ENCODE assay signal across 8 cellular contexts in genomic region chr17:40121191-40121885, GRCh38. TPM values are rescaled to one million over a fixed set of nuclear protein-coding genes. Genes with fewer than 3 reads are reported as not detected.
DNase-seq lines count a peak whose midpoint lies in the region; ATAC-seq and TF ChIP-seq lines count a peak whose summit lies in the region.

No MANE protein-coding gene starts in this region.

- intact Hi-C loops in spleen (cut with DNase I; ENCODE audit: low total_unique reads): no loop called here

- H3K36me3 ChIP-seq in kidney epithelial cell (ENCODE audit: control insufficient read depth, insufficient read depth, low read length) (no peaks in the 10 kb centered on the region), spleen (peaks cover 0 to 12% (median 4%) of the 10 kb centered on the region in 6 donors)

- peak; percentile 16 for ATAC-seq in HG02623 (IDR thresholded peaks at IDR 0.05; ENCODE audit: unreplicated experiment)

- TF ChIP-seq CTCF in cardiac fibroblast (IDR thresholded peaks at IDR 0.05; ENCODE audit: low read depth, low read length) (no peak), kidney epithelial cell (IDR thresholded peaks at IDR 0.05; ENCODE audit: insufficient read depth, low read length, poor library complexity, severe bottlenecking) (no peak), spleen (IDR thresholded peaks at IDR 0.05 in 8 of 11, conservative IDR thresholded peaks at IDR 0.05 in 3 of 11) (no peak)

- TF ChIP-seq POLR2A in spleen (IDR thresholded peaks at IDR 0.05): no peak

- H3K4me3 ChIP-seq in cardiac fibroblast (replicated peaks in 1 of 2; ENCODE audit: low read depth in 2 of 2, low read length in 2 of 2) (peak overlapping the region; percentile 92 to 97), kidney epithelial cell (ENCODE audit: low read depth, low read length) (peak overlapping the region; percentile 89), spleen (peak overlapping the region; percentile 62 to 99 (median 94))

- peak overlapping the region; percentile 89 to 98 (median 96) for H3K27ac ChIP-seq in spleen

- peaks cover 22 to 67% (median 39%) of the 10 kb centered on the region in 6 donors for H3K4me1 ChIP-seq in spleen

- no peaks in the 10 kb centered on the region for H3K27me3 ChIP-seq in kidney epithelial cell (ENCODE audit: control insufficient read depth, insufficient read depth, low read length)
- no peaks in the 10 kb centered on the region for H3K27me3 ChIP-seq in spleen (replicated peaks in 1 of 7)

- DNase-seq in DMS79 treated with DMSO at 0.1 percent for 48 hours (lab: John Stamatoyannopoulos, UW): peak; percentile 63
- DNase-seq in RPMI8226: peak; percentile 54
- DNase-seq in cardiac fibroblast (ENCODE audit: low read depth in 2 of 2): peak; percentile 48 to 68
- no peak for DNase-seq in kidney epithelial cell (ENCODE audit: low read depth)
- DNase-seq in spleen: peak; percentile 89
- no peak for DNase-seq in 8988T
- DNase-seq in T-helper 9 cell: no peak

- no peaks in the 10 kb centered on the region for H3K9me3 ChIP-seq in spleen

- WGBS in spleen, 5 donors: 2 to 4% (median 2%) methylated on average over 34 to 51 of the region's 51 CpGs

RNA-seq across cellular contexts. Expression of gene MSL1, which starts 0.4 kb away (rescaled TPM):
- total RNA-seq in kidney epithelial cell (40.6 and 47.4 TPM in 2 replicates), spleen (100 to 1,000 TPM; 101 to 154 (median 127) TPM)
- 10 to 100 TPM; 52.6 to 85.0 (median 73.3) TPM for polyA plus RNA-seq in spleen

RNA-seq across cellular contexts. Expression of gene CASC3, which starts 19.0 kb away (rescaled TPM):
- 38.6 and 42.9 TPM in 2 replicates for total RNA-seq in kidney epithelial cell
- 100 to 1,000 TPM in 1 of 7 donors, 10 to 100 TPM in 6; 67.0 to 105 (median 78.5) TPM for total RNA-seq in spleen
- polyA plus RNA-seq in spleen: 10 to 100 TPM; 20.2 to 38.9 (median 35.0) TPM

RNA-seq across cellular contexts. Expression of gene NR1D1, which starts 20.9 kb away (rescaled TPM):
- total RNA-seq in kidney epithelial cell (3.6 and 3.7 TPM in 2 replicates), spleen (10 to 100 TPM in 4 of 7 donors, 1 to 10 TPM in 3; 5.5 to 15.8 (median 10.2) TPM)
- polyA plus RNA-seq in spleen: 1 to 10 TPM; 3.3 to 6.4 (median 5.2) TPM

RNA-seq across cellular contexts. Expression of gene RAPGEFL1, which starts 55.9 kb away (rescaled TPM):
- total RNA-seq in kidney epithelial cell (2.3 and 3.4 TPM in 2 replicates), spleen (10 to 100 TPM in 2 of 7 donors, 1 to 10 TPM in 5; 5.1 to 12.7 (median 9.5) TPM)
- 1 to 10 TPM; 2.9 to 5.9 (median 3.3) TPM for polyA plus RNA-seq in spleen

RNA-seq across cellular contexts. Expression of gene THRA, which starts 58.6 kb away (rescaled TPM):
- total RNA-seq in kidney epithelial cell (5.3 and 7.1 TPM in 2 replicates), spleen (10 to 100 TPM; 14.6 to 36.1 (median 19.7) TPM)
- 10 to 100 TPM in 1 of 3 donors, 1 to 10 TPM in 2; 3.9 to 12.9 (median 4.7) TPM for polyA plus RNA-seq in spleen

Comparison
In these comparisons a context has a peak if more than half of its experiments do, and no peak if none do; other contexts are left out.
1. DNase-seq: peak in DMS79 treated with DMSO at 0.1 percent for 48 hours (single experiment), RPMI8226 (single experiment), cardiac fibroblast (2 of 2) and spleen (single experiment); none in kidney epithelial cell (single experiment), 8988T (single experiment) and T-helper 9 cell (single experiment).
2. Peak in every context shown above with its lines, with median percentiles within 50 percentile points of each other: H3K4me3 ChIP-seq.